Comparison of ENCODE assay signal across 13 cellular contexts in genomic region chr1:170662561-170662971, GRCh38. TPM values are rescaled to one million over a fixed set of nuclear protein-coding genes. Genes with fewer than 3 reads are reported as not detected.
DNase-seq lines count a peak whose midpoint lies in the region; ATAC-seq, FAIRE-seq and TF ChIP-seq lines count a peak whose summit lies in the region.
"Had no signal": no experiment of that assay in that cellular context is flagged by ENCODE, and none has a peak within 500 bp of the region (broad histone marks: within the 10 kb centered on the region; RNA-seq: fewer than 3 reads in every experiment).

No MANE protein-coding gene starts in this region.

- FAIRE-seq in kidney (lab: Jason Lieb, UNC): no peak

- in situ Hi-C loops in brain microvascular endothelial cell (cut with HindIII; ENCODE audit: low pct_ligation_motif_present, low sequenced_read_pairs): no loop called here

- POLR2A ChIA-PET in RWPE1 (lab: Yijun Ruan, JAX; ENCODE audit: low non-redundant PET): no interaction called here

- H3K9me3 ChIP-seq in HUES6 (ENCODE audit: control insufficient read depth, insufficient read depth, low read depth, low read length) (no peaks in the 10 kb centered on the region), kidney (ENCODE audit: control insufficient read depth in 1 of 2, low read length in 2 of 2) (no peaks in the 10 kb centered on the region), thoracic aorta (no peaks in the 10 kb centered on the region)
- H3K9me3 ChIP-seq: colonic mucosa had no signal

- CTCF ChIA-PET in RWPE1 (lab: Yijun Ruan, JAX): interaction anchor here (0.5 kb wide), 1 partner anchor 109 kb away, joined by 3 read pairs; no protein-coding TSS in a partner anchor

- H3K4me1 ChIP-seq in HUES6 (ENCODE audit: control insufficient read depth, insufficient read depth, low read length) (peaks cover 50% of the 10 kb centered on the region), kidney (ENCODE audit: control insufficient read depth in 1 of 2, insufficient read depth in 1 of 2, low read depth in 1 of 2, low read length in 2 of 2) (peaks cover 3 to 7% of the 10 kb centered on the region in 2 donors), thoracic aorta (ENCODE audit: control insufficient read depth in 1 of 2, low read depth in 2 of 2) (peaks cover 0 to 25% of the 10 kb centered on the region in 2 donors)

- ATAC-seq in thoracic aorta (ENCODE audit: insufficient number of reproducible peaks, low FRiP score, low read depth): no peak

- H3K36me3 ChIP-seq in HUES6 (ENCODE audit: control insufficient read depth, insufficient read depth, low read length): no peaks in the 10 kb centered on the region
- H3K36me3 ChIP-seq in brain microvascular endothelial cell (replicated peaks): no peaks in the 10 kb centered on the region
- no peaks in the 10 kb centered on the region for H3K36me3 ChIP-seq in kidney (ENCODE audit: control insufficient read depth in 1 of 2, insufficient read depth in 2 of 2, low read length in 2 of 2)
- H3K36me3 ChIP-seq in thoracic aorta: no peaks in the 10 kb centered on the region
- H3K36me3 ChIP-seq: colonic mucosa had no signal

- H3K9ac ChIP-seq in HUES6 (ENCODE audit: low read length): no peak overlapping the region
- H3K9ac ChIP-seq in kidney (ENCODE audit: low read length in 2 of 2): no peak overlapping the region

- DNase-seq in brain microvascular endothelial cell (peak; percentile 8), kidney (no peak), thoracic aorta (ENCODE audit: low spot score) (no peak), COR-L47 (lab: John Stamatoyannopoulos, UW) (no peak), RWPE1 (ENCODE audit: low spot score) (no peak), 8988T (no peak), SK-N-DZ (ENCODE audit: low spot score) (no peak)
- DNase-seq: colonic mucosa; NCI-H226; stimulated activated naive CD4-positive, alpha-beta T cell treated with Interleukin-2 at 50 U/mL for 16 hours; T-helper 1 cell had no signal

- peaks cover 98% of the 10 kb centered on the region for H3K27me3 ChIP-seq in HUES6 (ENCODE audit: control insufficient read depth, insufficient read depth, low read length)
- H3K27me3 ChIP-seq in brain microvascular endothelial cell (replicated peaks): no peaks in the 10 kb centered on the region
- H3K27me3 ChIP-seq in thoracic aorta (replicated peaks; ENCODE audit: insufficient read depth): no peaks in the 10 kb centered on the region

- TF ChIP-seq CTCF in brain microvascular endothelial cell (IDR thresholded peaks at IDR 0.05; ENCODE audit: low read depth, low read length, missing control alignments) (no peak), kidney (IDR thresholded peaks at IDR 0.05; ENCODE audit: borderline replicate concordance, extremely low read depth, insufficient read depth) (no peak), thoracic aorta (IDR thresholded peaks at IDR 0.05) (no peak), RWPE1 (conservative IDR thresholded peaks at IDR 0.05; ENCODE audit: low read depth) (no peak)

- no peak overlapping the region for H3K27ac ChIP-seq in HUES6 (ENCODE audit: low read depth, low read length)
- peak overlapping the region; percentile 85 for H3K27ac ChIP-seq in brain microvascular endothelial cell
- no peak overlapping the region for H3K27ac ChIP-seq in kidney (ENCODE audit: low read depth in 2 of 2, low read length in 2 of 2)
- peak overlapping the region; percentile 94 to 96 for H3K27ac ChIP-seq in thoracic aorta
- H3K27ac ChIP-seq in RWPE1: no peak overlapping the region
- H3K27ac ChIP-seq: colonic mucosa had no signal

- peak overlapping the region; percentile 74 for H3K4me3 ChIP-seq in HUES6 (ENCODE audit: low read depth, low read length)
- H3K4me3 ChIP-seq in brain microvascular endothelial cell (ENCODE audit: low read depth, low read length): peak overlapping the region; percentile 92
- peak overlapping the region; percentile 19 to 43 for H3K4me3 ChIP-seq in kidney (ENCODE audit: low read length in 2 of 2)
- peak overlapping the region; percentile 96 for H3K4me3 ChIP-seq in thoracic aorta
- H3K4me3 ChIP-seq: colonic mucosa had no signal

- intact Hi-C loops in kidney (cut with DNase I): no loop called here

RNA-seq across cellular contexts. Expression of gene PRRX1, which starts 1.4 kb away (rescaled TPM):
- total RNA-seq in kidney: 8.1 TPM
- polyA plus RNA-seq in kidney (ENCODE audit: insufficient read depth, low read depth, low replicate concordance): 0.67 TPM
- total RNA-seq in thoracic aorta: 100 to 1,000 TPM in 1 of 2 donors, 10 to 100 TPM in 1; 66.6 to 171 TPM
- polyA plus RNA-seq in SK-N-DZ (2014; cell fraction: cytosol; rRNA removed): not detected in 2 replicates
- not detected in 2 replicates for polyA plus RNA-seq in SK-N-DZ (2014; cell fraction: nucleus; rRNA removed)
- polyA plus RNA-seq: IgD-negative memory B cell had no signal

Comparison
In these comparisons a context has a peak if more than half of its experiments do, and no peak if none do; other contexts are left out.
1. H3K27ac ChIP-seq: peak in brain microvascular endothelial cell (single experiment) and thoracic aorta (2 of 2); none in HUES6 (single experiment), kidney (0 of 2) and RWPE1 (single experiment).
2. H3K4me3 ChIP-seq: peak in every context shown above with its lines; median percentile 96 in thoracic aorta; 92 in brain microvascular endothelial cell; 74 in HUES6; 31 in kidney.